Comparison of ENCODE assay signal across 19 cellular contexts in genomic region chr10:29877798-29878491, GRCh38.
DNase-seq lines count a peak whose midpoint lies in the region; ATAC-seq and TF ChIP-seq lines count a peak whose summit lies in the region.
"Had no signal": no experiment of that assay in that cellular context is flagged by ENCODE, and none has a peak within 500 bp of the region (broad histone marks: within the 10 kb centered on the region; RNA-seq: fewer than 3 reads in every experiment).

No MANE protein-coding gene starts in this region.

- H3K27ac ChIP-seq in BLaER1 treated with 17β-estradiol and CSF1 and Interleukin-3, amounts not matched to agents 10 nM and 100 nM: peak overlapping the region in 7 of 11 experiments; percentile 32 to 88 (median 79); a peak in 15 of 22 replicates
- H3K27ac ChIP-seq in coronary artery (peak overlapping the region; percentile 86 to 92), right cardiac atrium (ENCODE audit: low read length) (peak overlapping the region; percentile 51)
- no peak overlapping the region for H3K27ac ChIP-seq in CD8-positive, alpha-beta T cell (ENCODE audit: low read depth, low read length)

- intact Hi-C loops in right cardiac atrium (cut with DNase I): no loop called here
- intact Hi-C loops in sciatic nerve (cut with DNase I): no loop called here
- intact Hi-C loops in CD8-positive, alpha-beta T cell (cut with DNase I, micrococcal nuclease): no loop called here

- no peaks in the 10 kb centered on the region for H4K20me1 ChIP-seq in BLaER1 treated with 17β-estradiol and CSF1 and Interleukin-3, amounts not matched to agents 10 nM and 100 nM

- H3K27me3 ChIP-seq in BLaER1 treated with 17β-estradiol and CSF1 and Interleukin-3, amounts not matched to agents 10 nM and 100 nM: no peaks in the 10 kb centered on the region
- no peaks in the 10 kb centered on the region for H3K27me3 ChIP-seq in right cardiac atrium (ENCODE audit: control insufficient read depth, insufficient read depth)
- no peaks in the 10 kb centered on the region for H3K27me3 ChIP-seq in CD8-positive, alpha-beta T cell (ENCODE audit: insufficient read depth, low read length)

- peaks cover 28 to 57% (median 48%) of the 10 kb centered on the region in 10 experiments for H3K4me1 ChIP-seq in BLaER1 treated with 17β-estradiol and CSF1 and Interleukin-3, amounts not matched to agents 10 nM and 100 nM
- H3K4me1 ChIP-seq in right cardiac atrium (ENCODE audit: control insufficient read depth, insufficient read depth, low read length): peaks cover 17% of the 10 kb centered on the region
- H3K4me1 ChIP-seq in CD8-positive, alpha-beta T cell (ENCODE audit: insufficient read depth, low read length): no peaks in the 10 kb centered on the region

- POLR2A ChIA-PET in CD8-positive, alpha-beta T cell (lab: Charles Lee): no interaction called here

- no peaks in the 10 kb centered on the region for H3K9me3 ChIP-seq in BLaER1 treated with 17β-estradiol and CSF1 and Interleukin-3, amounts not matched to agents 10 nM and 100 nM (replicated peaks in 1 of 11)
- H3K9me3 ChIP-seq in right cardiac atrium (ENCODE audit: control insufficient read depth, low read length): no peaks in the 10 kb centered on the region
- H3K9me3 ChIP-seq in CD8-positive, alpha-beta T cell (ENCODE audit: low read length): no peaks in the 10 kb centered on the region

- CTCF ChIA-PET in CD8-positive, alpha-beta T cell (lab: Charles Lee): no interaction called here

- DNase-seq in coronary artery (ENCODE audit: low spot score): peak; percentile 94
- peak; percentile 90 to 96 (median 90) for DNase-seq in right cardiac atrium
- no peak for DNase-seq in sciatic nerve (ENCODE audit: low spot score)
- DNase-seq in CD8-positive, alpha-beta T cell: no peak
- no peak for DNase-seq in RPMI8226
- DNase-seq in NCI-H2227 treated with DMSO at 0.1 percent for 48 hours (lab: John Stamatoyannopoulos, UW): no peak
- DNase-seq in activated naive CD8-positive, alpha-beta T cell treated with anti-CD3 and anti-CD28 coated beads for 36 hours: no peak
- DNase-seq: DMS 273 treated with DMSO at 0.1 percent for 48 hours; islet precursor cell; mesendoderm; natural killer cell; NCI-H2081 treated with DMSO at 0.1 percent for 48 hours; stimulated activated CD4-positive, alpha-beta T cell treated with anti-CD3 and anti-CD28 coated beads, Interleukin-4, amount 100 ng/mL, for 24 hours had no signal

- no peak overlapping the region for H3K4me3 ChIP-seq in BLaER1 treated with 17β-estradiol and CSF1 and Interleukin-3, amounts not matched to agents 10 nM and 100 nM
- H3K4me3 ChIP-seq in coronary artery (no peak overlapping the region), right cardiac atrium (ENCODE audit: low read length) (no peak overlapping the region)
- H3K4me3 ChIP-seq in CD8-positive, alpha-beta T cell (ENCODE audit: low read depth, low read length): no peak overlapping the region

- H3K4me1 Mint-ChIP-seq in CD8-positive, alpha-beta T cell (ENCODE audit: low read depth): no peaks in the 10 kb centered on the region
- no peaks in the 10 kb centered on the region for H3K4me1 Mint-ChIP-seq in activated naive CD8-positive, alpha-beta T cell treated with anti-CD3 and anti-CD28 coated beads for 36 hours
- H3K4me1 Mint-ChIP-seq: activated naive CD4-positive, alpha-beta T cell treated with anti-CD3 and anti-CD28 coated beads, Interleukin-2, amount 50 U/mL, for 24 hours; natural killer cell had no signal

- H3K4me2 ChIP-seq in BLaER1 treated with 17β-estradiol and CSF1 and Interleukin-3, amounts not matched to agents 10 nM and 100 nM: peak overlapping the region; percentile 63 to 82 (median 78)

- ATAC-seq in right cardiac atrium (peak; percentile 81 to 88), sciatic nerve (peak; percentile 52)
- no peak for ATAC-seq in CD8-positive, alpha-beta T cell
- ATAC-seq: natural killer cell had no signal

- no peak for TF ChIP-seq CTCF in coronary artery (IDR thresholded peaks at IDR 0.05)
- TF ChIP-seq CTCF in CD8-positive, alpha-beta T cell (IDR thresholded peaks at IDR 0.05): no peak

- no peaks in the 10 kb centered on the region for H3K36me3 Mint-ChIP-seq in CD8-positive, alpha-beta T cell
- no peaks in the 10 kb centered on the region for H3K36me3 Mint-ChIP-seq in activated naive CD8-positive, alpha-beta T cell treated with anti-CD3 and anti-CD28 coated beads for 36 hours
- H3K36me3 Mint-ChIP-seq: activated naive CD4-positive, alpha-beta T cell treated with anti-CD3 and anti-CD28 coated beads, Interleukin-2, amount 50 U/mL, for 24 hours; brain; CD14-positive monocyte; natural killer cell had no signal

- H3K9ac ChIP-seq in BLaER1 treated with 17β-estradiol and CSF1 and Interleukin-3, amounts not matched to agents 10 nM and 100 nM: peak overlapping the region in 6 of 11 experiments; percentile 12 to 76 (median 68); a peak in 10 of 22 replicates

- no peaks in the 10 kb centered on the region for H3K9me3 Mint-ChIP-seq in CD8-positive, alpha-beta T cell
- no peaks in the 10 kb centered on the region for H3K9me3 Mint-ChIP-seq in activated naive CD8-positive, alpha-beta T cell treated with anti-CD3 and anti-CD28 coated beads for 36 hours
- H3K9me3 Mint-ChIP-seq: activated naive CD4-positive, alpha-beta T cell treated with anti-CD3 and anti-CD28 coated beads, Interleukin-2, amount 50 U/mL, for 24 hours; CD14-positive monocyte; dendritic cell treated with granulocyte-macrophage colony-stimulating factor and Interleukin-4, amounts not matched to agents 40 ng/mL and 50 ng/mL, for 4 days; natural killer cell had no signal

- H3K27ac Mint-ChIP-seq in CD8-positive, alpha-beta T cell: no peak overlapping the region
- no peak overlapping the region for H3K27ac Mint-ChIP-seq in activated naive CD8-positive, alpha-beta T cell treated with anti-CD3 and anti-CD28 coated beads for 36 hours
- H3K27ac Mint-ChIP-seq: activated naive CD4-positive, alpha-beta T cell treated with anti-CD3 and anti-CD28 coated beads, Interleukin-2, amount 50 U/mL, for 24 hours; brain; CD14-positive monocyte; dendritic cell treated with granulocyte-macrophage colony-stimulating factor and Interleukin-4, amounts not matched to agents 40 ng/mL and 50 ng/mL, for 4 days; natural killer cell; progenitor cell of endocrine pancreas had no signal

- peaks cover 18% of the 10 kb centered on the region for H3K27me3 Mint-ChIP-seq in CD8-positive, alpha-beta T cell (ENCODE audit: low read depth)
- H3K27me3 Mint-ChIP-seq in activated naive CD8-positive, alpha-beta T cell treated with anti-CD3 and anti-CD28 coated beads for 36 hours: peaks cover 21% of the 10 kb centered on the region

- 54% methylated on average over 12 of the region's 12 CpGs for WGBS in right cardiac atrium

- H3K36me3 ChIP-seq in BLaER1 treated with 17β-estradiol and CSF1 and Interleukin-3, amounts not matched to agents 10 nM and 100 nM: no peaks in the 10 kb centered on the region
- no peaks in the 10 kb centered on the region for H3K36me3 ChIP-seq in CD8-positive, alpha-beta T cell (ENCODE audit: insufficient read depth, low read length)

- no peak overlapping the region for H3K4me3 Mint-ChIP-seq in CD8-positive, alpha-beta T cell
- H3K4me3 Mint-ChIP-seq in activated naive CD8-positive, alpha-beta T cell treated with anti-CD3 and anti-CD28 coated beads for 36 hours: no peak overlapping the region
- H3K4me3 Mint-ChIP-seq: activated naive CD4-positive, alpha-beta T cell treated with anti-CD3 and anti-CD28 coated beads, Interleukin-2, amount 50 U/mL, for 24 hours; brain; dendritic cell treated with granulocyte-macrophage colony-stimulating factor and Interleukin-4, amounts not matched to agents 40 ng/mL and 50 ng/mL, for 4 days; natural killer cell had no signal

Comparison
In these comparisons a context has a peak if more than half of its experiments do, and no peak if none do; other contexts are left out.
1. DNase-seq: peak in coronary artery (single experiment) and right cardiac atrium (3 of 3); none in sciatic nerve (single experiment), CD8-positive, alpha-beta T cell (0 of 7), RPMI8226 (single experiment), NCI-H2227 treated with DMSO at 0.1 percent for 48 hours (single experiment) and activated naive CD8-positive, alpha-beta T cell treated with anti-CD3 and anti-CD28 coated beads for 36 hours (single experiment).